In genomic region chr1:167431909-167432650, GRCh38 we compare ENCODE assay signal across 15 cellular contexts.
DNase-seq lines count a peak whose midpoint lies in the region; ATAC-seq lines count a peak whose summit lies in the region.
"Had no signal": no experiment of that assay in that cellular context is flagged by ENCODE, and none has a peak within 500 bp of the region (broad histone marks: within the 10 kb centered on the region; RNA-seq: fewer than 3 reads in every experiment).

No MANE protein-coding gene starts in this region.

- H3K27ac Mint-ChIP-seq in stimulated activated naive CD8-positive, alpha-beta T cell treated with anti-CD3 and anti-CD28 coated beads, Interleukin-15, Interleukin-2, amounts not matched to agents 100 ng/mL and 50 ng/mL, for 24 hours: peak overlapping the region; percentile 36
- peak overlapping the region; percentile 79 for H3K27ac Mint-ChIP-seq in T-helper 17 cell
- peak overlapping the region in 1 of 2 donors; percentile 27 for H3K27ac Mint-ChIP-seq in stimulated activated naive CD8-positive, alpha-beta T cell treated with anti-CD3 and anti-CD28 coated beads, Interleukin-15, amount 100 ng/mL, for 72 hours

- in situ Hi-C loops in HAP-1 (cut with MboI; ENCODE audit: low sequenced_read_pairs): no loop called here

- H3K36me3 ChIP-seq in HAP-1 (replicated peaks): no peaks in the 10 kb centered on the region

- DNase-seq in stimulated activated naive CD8-positive, alpha-beta T cell treated with anti-CD3 and anti-CD28 coated beads, Interleukin-15, Interleukin-2, amounts not matched to agents 100 U/mL and 50 U/mL, for 24 hours: no peak
- DNase-seq in T-helper 17 cell: no peak
- DNase-seq in germinal center (ENCODE audit: low spot score): peak; percentile 73
- DNase-seq in stimulated activated naive CD8-positive, alpha-beta T cell treated with anti-CD3 and anti-CD28 coated beads, Interleukin-15, amount 100 ng/mL, for 72 hours: no peak
- DNase-seq in HAP-1 (ENCODE audit: low spot score in 2 of 2): no peak
- no peak for DNase-seq in epidermal melanocyte (ENCODE audit: insufficient read length, low spot score)
- DNase-seq: activated effector memory CD4-positive, alpha-beta T cell treated with anti-CD3 and anti-CD28 coated beads, Interleukin-2, amount 50 U/mL, for 16 hours; body of pancreas; GF-D8; left ventricle myocardium superior; NCI-H1417 treated with DMSO at 0.1 percent for 48 hours; stimulated activated CD4-positive, alpha-beta T cell treated with anti-CD3 and anti-CD28 coated beads, Interleukin-4, amount 100 ng/mL, for 24 hours; SW 1271 had no signal

- H3K27me3 Mint-ChIP-seq in stimulated activated naive CD8-positive, alpha-beta T cell treated with anti-CD3 and anti-CD28 coated beads, Interleukin-15, Interleukin-2, amounts not matched to agents 100 ng/mL and 50 ng/mL, for 24 hours: no peaks in the 10 kb centered on the region
- no peaks in the 10 kb centered on the region for H3K27me3 Mint-ChIP-seq in T-helper 17 cell
- no peaks in the 10 kb centered on the region for H3K27me3 Mint-ChIP-seq in stimulated activated naive CD8-positive, alpha-beta T cell treated with anti-CD3 and anti-CD28 coated beads, Interleukin-15, amount 100 ng/mL, for 72 hours

- peaks cover 30% of the 10 kb centered on the region for H3K4me1 ChIP-seq in HAP-1
- H3K4me1 ChIP-seq: body of pancreas had no signal

- no peaks in the 10 kb centered on the region for H3K9me3 ChIP-seq in T-helper 17 cell (ENCODE audit: control insufficient read depth, low read length, poor library complexity, severe bottlenecking)
- no peaks in the 10 kb centered on the region for H3K9me3 ChIP-seq in HAP-1
- H3K9me3 ChIP-seq: body of pancreas had no signal

- peaks cover 41% of the 10 kb centered on the region for H3K36me3 Mint-ChIP-seq in stimulated activated naive CD8-positive, alpha-beta T cell treated with anti-CD3 and anti-CD28 coated beads, Interleukin-15, Interleukin-2, amounts not matched to agents 100 ng/mL and 50 ng/mL, for 24 hours (ENCODE audit: low read depth)
- peaks cover 5% of the 10 kb centered on the region for H3K36me3 Mint-ChIP-seq in T-helper 17 cell (ENCODE audit: low read depth)

- ATAC-seq in stimulated activated naive CD8-positive, alpha-beta T cell treated with anti-CD3 and anti-CD28 coated beads, Interleukin-15, Interleukin-2, amounts not matched to agents 100 U/mL and 50 U/mL, for 24 hours: no peak
- no peak for ATAC-seq in T-helper 17 cell
- peak; percentile 9 for ATAC-seq in stimulated activated naive CD8-positive, alpha-beta T cell treated with anti-CD3 and anti-CD28 coated beads, Interleukin-15, amount 100 ng/mL, for 72 hours
- no peak for ATAC-seq in HG03460 (IDR thresholded peaks at IDR 0.05; ENCODE audit: unreplicated experiment)
- ATAC-seq: body of pancreas had no signal

- H3K4me3 ChIP-seq in HAP-1: no peak overlapping the region
- H3K4me3 ChIP-seq: body of pancreas had no signal

- no peaks in the 10 kb centered on the region for H3K9me3 Mint-ChIP-seq in stimulated activated naive CD8-positive, alpha-beta T cell treated with anti-CD3 and anti-CD28 coated beads, Interleukin-15, Interleukin-2, amounts not matched to agents 100 ng/mL and 50 ng/mL, for 24 hours
- no peaks in the 10 kb centered on the region for H3K9me3 Mint-ChIP-seq in stimulated activated naive CD8-positive, alpha-beta T cell treated with anti-CD3 and anti-CD28 coated beads, Interleukin-15, amount 100 ng/mL, for 72 hours

- no peaks in the 10 kb centered on the region for H3K27me3 ChIP-seq in HAP-1 (ENCODE audit: low read depth)
- H3K27me3 ChIP-seq: body of pancreas had no signal

- no peak overlapping the region for H3K4me3 Mint-ChIP-seq in stimulated activated naive CD8-positive, alpha-beta T cell treated with anti-CD3 and anti-CD28 coated beads, Interleukin-15, Interleukin-2, amounts not matched to agents 100 ng/mL and 50 ng/mL, for 24 hours
- no peak overlapping the region for H3K4me3 Mint-ChIP-seq in T-helper 17 cell
- H3K4me3 Mint-ChIP-seq in stimulated activated naive CD8-positive, alpha-beta T cell treated with anti-CD3 and anti-CD28 coated beads, Interleukin-15, amount 100 ng/mL, for 72 hours: no peak overlapping the region

- H3K4me1 Mint-ChIP-seq in stimulated activated naive CD8-positive, alpha-beta T cell treated with anti-CD3 and anti-CD28 coated beads, Interleukin-15, Interleukin-2, amounts not matched to agents 100 ng/mL and 50 ng/mL, for 24 hours (ENCODE audit: low read depth): peaks cover 56% of the 10 kb centered on the region
- peaks cover 46% of the 10 kb centered on the region for H3K4me1 Mint-ChIP-seq in T-helper 17 cell
- peaks cover 69% of the 10 kb centered on the region for H3K4me1 Mint-ChIP-seq in stimulated activated naive CD8-positive, alpha-beta T cell treated with anti-CD3 and anti-CD28 coated beads, Interleukin-15, amount 100 ng/mL, for 72 hours
